17 cellular contexts compared by ENCODE assay signal in genomic region chr5:111389390-111390082, GRCh38.
A peak's percentile ranks its signal among the peaks of the same experiment; 100 is the strongest.
DNase-seq lines count a peak whose midpoint lies in the region; ATAC-seq and TF ChIP-seq lines count a peak whose summit lies in the region.
"Had no signal": no experiment of that assay in that cellular context is flagged by ENCODE, and none has a peak within 500 bp of the region (broad histone marks: within the 10 kb centered on the region; RNA-seq: fewer than 3 reads in every experiment).

No MANE protein-coding gene starts in this region.

- H3K79me2 ChIP-seq in PC-3 (ENCODE audit: low read length): no peaks in the 10 kb centered on the region
- H3K79me2 ChIP-seq in GM23338 (replicated peaks; ENCODE audit: insufficient read depth): no peaks in the 10 kb centered on the region

- intact Hi-C loops in PC-3 (cut with micrococcal nuclease): no loop called here
- intact Hi-C loops in vagina (cut with DNase I): no loop called here

- H3K4me1 ChIP-seq in PC-3 (ENCODE audit: insufficient read depth, low read length): no peaks in the 10 kb centered on the region
- no peaks in the 10 kb centered on the region for H3K4me1 ChIP-seq in GM23338 (ENCODE audit: insufficient read depth)
- no peaks in the 10 kb centered on the region for H3K4me1 ChIP-seq in vagina
- H3K4me1 ChIP-seq: Peyer's patch had no signal

- H3K27me3 Mint-ChIP-seq in activated T-cell treated with anti-CD3 and anti-CD28 coated beads, Interleukin-2, amount 50 U/mL, for 24 hours: no peaks in the 10 kb centered on the region
- no peaks in the 10 kb centered on the region for H3K27me3 Mint-ChIP-seq in GM23338 (ENCODE audit: insufficient read depth, low read depth, poor library complexity)

- no peaks in the 10 kb centered on the region for H3K9me2 ChIP-seq in PC-3 (replicated peaks; ENCODE audit: low read length)
- H3K9me2 ChIP-seq in GM23338 (ENCODE audit: insufficient read depth): no peaks in the 10 kb centered on the region

- ATAC-seq in PC-3: peak; percentile 82
- peak; percentile 90 for ATAC-seq in stimulated activated naive CD8-positive, alpha-beta T cell treated with anti-CD3 and anti-CD28 coated beads, Interleukin-15, Interleukin-2, amounts not matched to agents 100 U/mL and 50 U/mL, for 24 hours
- ATAC-seq in GM23338: no peak; the same call in 2 of the 3 replicates
- ATAC-seq in HG03521 (IDR thresholded peaks at IDR 0.05; ENCODE audit: unreplicated experiment): no peak
- ATAC-seq: left ventricle myocardium superior had no signal

- peak overlapping the region; percentile 49 for H3K27ac Mint-ChIP-seq in activated T-cell treated with anti-CD3 and anti-CD28 coated beads, Interleukin-2, amount 50 U/mL, for 24 hours
- no peak overlapping the region for H3K27ac Mint-ChIP-seq in GM23338
- H3K27ac Mint-ChIP-seq: activated T-helper 1 cell treated with anti-CD3 and anti-CD28 coated beads, Interleukin-12 subunit alpha, Interleukin-12 subunit beta, Interleukin-2, Interleukin-4 antibody, amounts not matched to agents 30 ng/mL and 10 ng/mL and 1 ng/mL, durations not matched to agents 14 hours and 24 hours and 36 hours had no signal

- H3K27ac ChIP-seq in PC-3 (ENCODE audit: low read length) (no peak overlapping the region), GM23338 (ENCODE audit: low read depth) (no peak overlapping the region), vagina (no peak overlapping the region)
- H3K27ac ChIP-seq: coronary artery, Peyer's patch, VCaP had no signal

- no peaks in the 10 kb centered on the region for H3K9me3 Mint-ChIP-seq in activated T-cell treated with anti-CD3 and anti-CD28 coated beads, Interleukin-2, amount 50 U/mL, for 24 hours
- H3K9me3 Mint-ChIP-seq in GM23338: no peaks in the 10 kb centered on the region
- H3K9me3 Mint-ChIP-seq: activated T-helper 1 cell treated with anti-CD3 and anti-CD28 coated beads, Interleukin-12 subunit alpha, Interleukin-12 subunit beta, Interleukin-2, Interleukin-4 antibody, amounts not matched to agents 30 ng/mL and 10 ng/mL and 1 ng/mL, durations not matched to agents 14 hours and 24 hours and 36 hours had no signal

- no peak for TF ChIP-seq POLR2A in vagina (IDR thresholded peaks at IDR 0.05)

- H3K4me1 Mint-ChIP-seq in activated T-cell treated with anti-CD3 and anti-CD28 coated beads, Interleukin-2, amount 50 U/mL, for 24 hours (ENCODE audit: low read depth): peaks cover 15% of the 10 kb centered on the region
- H3K4me1 Mint-ChIP-seq in GM23338: peaks cover 3% of the 10 kb centered on the region; the same call in 1 of the 3 replicates

- H3K9me3 ChIP-seq in PC-3 (ENCODE audit: low read length) (no peaks in the 10 kb centered on the region; the same call in 1 of the 2 replicates), vagina (no peaks in the 10 kb centered on the region)
- H3K9me3 ChIP-seq: Peyer's patch had no signal

- CTCF ChIA-PET in PC-3 (lab: Charles Lee): no interaction called here

- DNase-seq in activated T-cell treated with anti-CD3 and anti-CD28 coated beads, Interleukin-2, amount 50 U/mL, for 24 hours: no peak
- DNase-seq in activated T-cell treated with anti-CD3 and anti-CD28 coated beads, Interleukin-2, amount 50 U/mL, for 48 hours: no peak
- DNase-seq in PC-3 (peak; percentile 64), choroid plexus epithelial cell (ENCODE audit: low read depth) (peak; percentile 36), GM23338 (ENCODE audit: low spot score) (no peak), vagina (ENCODE audit: extremely low spot score in 2 of 2) (no peak)
- DNase-seq in stimulated activated naive CD8-positive, alpha-beta T cell treated with anti-CD3 and anti-CD28 coated beads, Interleukin-15, Interleukin-2, amounts not matched to agents 100 U/mL and 50 U/mL, for 24 hours: peak; percentile 12
- DNase-seq: glutamatergic neuron; KG1; left ventricle myocardium superior; NCI-H446; Peyer's patch; stimulated activated naive CD4-positive, alpha-beta T cell treated with Interleukin-2 at 50 U/mL for 16 hours had no signal

- no peak overlapping the region for H3K4me3 Mint-ChIP-seq in activated T-cell treated with anti-CD3 and anti-CD28 coated beads, Interleukin-2, amount 50 U/mL, for 24 hours
- H3K4me3 Mint-ChIP-seq in GM23338: no peak overlapping the region
- H3K4me3 Mint-ChIP-seq: activated T-helper 1 cell treated with anti-CD3 and anti-CD28 coated beads, Interleukin-12 subunit alpha, Interleukin-12 subunit beta, Interleukin-2, Interleukin-4 antibody, amounts not matched to agents 30 ng/mL and 10 ng/mL and 1 ng/mL, durations not matched to agents 14 hours and 24 hours and 36 hours had no signal

- no peak overlapping the region for H3K4me2 ChIP-seq in PC-3 (ENCODE audit: low read length)
- H3K4me2 ChIP-seq in GM23338: no peak overlapping the region

- no peaks in the 10 kb centered on the region for H4K20me1 ChIP-seq in PC-3 (ENCODE audit: low read length)
- H4K20me1 ChIP-seq in GM23338 (replicated peaks; ENCODE audit: insufficient read depth): no peaks in the 10 kb centered on the region

- H3K4me3 ChIP-seq in PC-3 (ENCODE audit: low read length) (no peak overlapping the region), choroid plexus epithelial cell (ENCODE audit: low read depth, low read length) (no peak overlapping the region), GM23338 (no peak overlapping the region), vagina (no peak overlapping the region)
- H3K4me3 ChIP-seq: coronary artery, Peyer's patch had no signal

- POLR2A ChIA-PET in PC-3 (lab: Charles Lee; ENCODE audit: unreplicated experiment): no interaction called here

- H2AFZ ChIP-seq in PC-3 (ENCODE audit: low read length) (no peak overlapping the region), GM23338 (no peak overlapping the region)

- no TSS peak for BruUV-seq in PC-3 (replicated peaks; lab: Mats Ljungman, UMichigan)

- H3K9ac ChIP-seq in PC-3 (ENCODE audit: low read length): no peak overlapping the region

- TF ChIP-seq CTCF in PC-3 (conservative IDR thresholded peaks at IDR 0.05; ENCODE audit: low read depth, low read length) (peak; percentile 12; the same call in 1 of the 2 replicates), choroid plexus epithelial cell (conservative IDR thresholded peaks at IDR 0.05; ENCODE audit: low read depth, low read length) (no peak), GM23338 (conservative IDR thresholded peaks at IDR 0.05; ENCODE audit: low read depth in 2 of 2) (no peak), vagina (IDR thresholded peaks at IDR 0.05) (no peak)

- peaks cover 67% of the 10 kb centered on the region for H3K36me3 Mint-ChIP-seq in activated T-cell treated with anti-CD3 and anti-CD28 coated beads, Interleukin-2, amount 50 U/mL, for 24 hours (ENCODE audit: low read depth)
- H3K36me3 Mint-ChIP-seq in GM23338 (ENCODE audit: low read depth): no peaks in the 10 kb centered on the region

- H3K27me3 ChIP-seq in PC-3 (ENCODE audit: low read length) (peaks cover 3% of the 10 kb centered on the region; the same call in 1 of the 2 replicates), GM23338 (ENCODE audit: insufficient read depth) (no peaks in the 10 kb centered on the region), vagina (no peaks in the 10 kb centered on the region)
- H3K27me3 ChIP-seq: Peyer's patch had no signal

- H3K36me3 ChIP-seq in PC-3 (ENCODE audit: low read depth, low read length) (no peaks in the 10 kb centered on the region), GM23338 (ENCODE audit: insufficient read depth) (no peaks in the 10 kb centered on the region), vagina (no peaks in the 10 kb centered on the region)
- H3K36me3 ChIP-seq: Peyer's patch had no signal

- H3F3A ChIP-seq in PC-3 (ENCODE audit: low read length, unreplicated experiment) (no peaks in the 10 kb centered on the region), GM23338 (replicated peaks; ENCODE audit: low read depth) (no peaks in the 10 kb centered on the region)

TF ChIP-seq in GM23338, 12 proteins besides CTCF, POLR2A, EP300 and RAD21 (continues in another document):
- TF ChIP-seq ZNF114 (CRISPR knock-in tag; IDR thresholded peaks at IDR 0.05): no peak
- TF ChIP-seq, protein P1, sequence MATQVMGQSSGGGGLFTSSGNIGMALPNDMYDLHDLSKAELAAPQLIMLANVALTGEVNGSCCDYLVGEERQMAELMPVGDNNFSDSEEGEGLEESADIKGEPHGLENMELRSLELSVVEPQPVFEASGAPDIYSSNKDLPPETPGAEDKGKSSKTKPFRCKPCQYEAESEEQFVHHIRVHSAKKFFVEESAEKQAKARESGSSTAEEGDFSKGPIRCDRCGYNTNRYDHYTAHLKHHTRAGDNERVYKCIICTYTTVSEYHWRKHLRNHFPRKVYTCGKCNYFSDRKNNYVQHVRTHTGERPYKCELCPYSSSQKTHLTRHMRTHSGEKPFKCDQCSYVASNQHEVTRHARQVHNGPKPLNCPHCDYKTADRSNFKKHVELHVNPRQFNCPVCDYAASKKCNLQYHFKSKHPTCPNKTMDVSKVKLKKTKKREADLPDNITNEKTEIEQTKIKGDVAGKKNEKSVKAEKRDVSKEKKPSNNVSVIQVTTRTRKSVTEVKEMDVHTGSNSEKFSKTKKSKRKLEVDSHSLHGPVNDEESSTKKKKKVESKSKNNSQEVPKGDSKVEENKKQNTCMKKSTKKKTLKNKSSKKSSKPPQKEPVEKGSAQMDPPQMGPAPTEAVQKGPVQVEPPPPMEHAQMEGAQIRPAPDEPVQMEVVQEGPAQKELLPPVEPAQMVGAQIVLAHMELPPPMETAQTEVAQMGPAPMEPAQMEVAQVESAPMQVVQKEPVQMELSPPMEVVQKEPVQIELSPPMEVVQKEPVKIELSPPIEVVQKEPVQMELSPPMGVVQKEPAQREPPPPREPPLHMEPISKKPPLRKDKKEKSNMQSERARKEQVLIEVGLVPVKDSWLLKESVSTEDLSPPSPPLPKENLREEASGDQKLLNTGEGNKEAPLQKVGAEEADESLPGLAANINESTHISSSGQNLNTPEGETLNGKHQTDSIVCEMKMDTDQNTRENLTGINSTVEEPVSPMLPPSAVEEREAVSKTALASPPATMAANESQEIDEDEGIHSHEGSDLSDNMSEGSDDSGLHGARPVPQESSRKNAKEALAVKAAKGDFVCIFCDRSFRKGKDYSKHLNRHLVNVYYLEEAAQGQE (IDR thresholded peaks at IDR 0.05; ENCODE audit: unreplicated experiment): no peak
- no peak for TF ChIP-seq NANOG (IDR thresholded peaks at IDR 0.05; ENCODE audit: borderline replicate concordance)
- TF ChIP-seq ZNF331 (CRISPR knock-in tag; IDR thresholded peaks at IDR 0.05; ENCODE audit: low read depth): no peak
- no peak for TF ChIP-seq EZH2phosphoT487 (IDR thresholded peaks at IDR 0.05; ENCODE audit: unreplicated experiment)
- no peak for TF ChIP-seq CREB1 (CRISPR knock-in tag; IDR thresholded peaks at IDR 0.05; ENCODE audit: low read depth)
- TF ChIP-seq STAT1 (IDR thresholded peaks at IDR 0.05; ENCODE audit: unreplicated experiment): no peak
- no peak for TF ChIP-seq EZH2 (IDR thresholded peaks at IDR 0.05; ENCODE audit: low read depth, unreplicated experiment)

Comparison
In these comparisons a context has a peak if more than half of its experiments do, and no peak if none do; other contexts are left out.
1. DNase-seq: peak in PC-3 (single experiment), choroid plexus epithelial cell (single experiment) and stimulated activated naive CD8-positive, alpha-beta T cell treated with anti-CD3 and anti-CD28 coated beads, Interleukin-15, Interleukin-2, amounts not matched to agents 100 U/mL and 50 U/mL, for 24 hours (single experiment); none in activated T-cell treated with anti-CD3 and anti-CD28 coated beads, Interleukin-2, amount 50 U/mL, for 24 hours (single experiment), activated T-cell treated with anti-CD3 and anti-CD28 coated beads, Interleukin-2, amount 50 U/mL, for 48 hours (0 of 2), GM23338 (single experiment) and vagina (0 of 2).
2. ATAC-seq: peak in PC-3 (single experiment) and stimulated activated naive CD8-positive, alpha-beta T cell treated with anti-CD3 and anti-CD28 coated beads, Interleukin-15, Interleukin-2, amounts not matched to agents 100 U/mL and 50 U/mL, for 24 hours (single experiment); none in GM23338 (single experiment) and HG03521 (single experiment).